ENCODE assay signal across 19 cellular contexts in genomic region chr11:64347171-64347867, GRCh38. TPM values are rescaled to one million over a fixed set of nuclear protein-coding genes. Genes with fewer than 3 reads are reported as not detected.
DNase-seq lines count a peak whose midpoint lies in the region; ATAC-seq and TF ChIP-seq lines count a peak whose summit lies in the region.
"Had no signal": no experiment of that assay in that cellular context is flagged by ENCODE, and none has a peak within 500 bp of the region (broad histone marks: within the 10 kb centered on the region; RNA-seq: fewer than 3 reads in every experiment).

No MANE protein-coding gene starts in this region.

- H3K4me1 Mint-ChIP-seq in MCF 10A (ENCODE audit: insufficient read depth, unreplicated experiment) = peaks cover 13% of the 10 kb centered on the region

- H3K27me3 ChIP-seq in breast epithelium = no peaks in the 10 kb centered on the region
- H3K27me3 ChIP-seq: dorsolateral prefrontal cortex, sigmoid colon had no signal

- no peak for ATAC-seq in left ventricle myocardium superior

- CTCF ChIA-PET in MCF 10A (lab: Yijun Ruan, JAX) = interaction anchor here (1.0 to 2.2 kb wide), 3 partner anchors 8 to 26 kb away, joined by 4 to 14 read pairs (median 5); no protein-coding TSS in a partner anchor

- intact Hi-C loops in MCF 10A (cut with micrococcal nuclease) (no loop called here), breast epithelium (cut with DNase I; ENCODE audit: low total_unique reads) (no loop called here), left ventricle myocardium superior (cut with micrococcal nuclease) (no loop called here)

- no peaks in the 10 kb centered on the region for H3K4me1 ChIP-seq in breast epithelium

- peak overlapping the region in 1 of 2 donors; percentile 72 for H3K27ac ChIP-seq in breast epithelium
- peak overlapping the region; percentile 54 for H3K27ac ChIP-seq in epithelial cell of prostate
- no peak overlapping the region for H3K27ac ChIP-seq in caudate nucleus (ENCODE audit: low read depth, low read length)
- H3K27ac ChIP-seq: sigmoid colon, WERI-Rb-1 had no signal

- TF ChIP-seq POLR2A in breast epithelium (IDR thresholded peaks at IDR 0.05) = no peak

- H3K36me3 ChIP-seq in breast epithelium = no peaks in the 10 kb centered on the region
- H3K36me3 ChIP-seq: sigmoid colon, WERI-Rb-1 had no signal

- no peaks in the 10 kb centered on the region for H3K9me3 ChIP-seq in breast epithelium
- H3K9me3 ChIP-seq: sigmoid colon had no signal

- H3K9me3 Mint-ChIP-seq in MCF 10A (ENCODE audit: unreplicated experiment) = no peaks in the 10 kb centered on the region
- H3K9me3 Mint-ChIP-seq: brain had no signal

- no peak overlapping the region for H3K4me3 ChIP-seq in breast epithelium
- H3K4me3 ChIP-seq: dorsolateral prefrontal cortex, sigmoid colon had no signal

- BruUV-seq in MCF 10A (replicated peaks; lab: Mats Ljungman, UMichigan) = no TSS peak

- peak; percentile 83 for DNase-seq in MCF 10A (ENCODE audit: unreplicated experiment)
- no peak for DNase-seq in breast epithelium (ENCODE audit: low spot score in 2 of 2)
- DNase-seq in NOMO-1 treated with dmso at 0.1 percent for 144 hours (lab: John Stamatoyannopoulos, UW; ENCODE audit: unreplicated experiment) = peak; percentile 62
- DNase-seq in epithelial cell of prostate (ENCODE audit: low read depth, low spot score) = no peak
- DNase-seq in T1000 (lab: John Stamatoyannopoulos, UW) = no peak
- DNase-seq in caudate nucleus (lab: John Stamatoyannopoulos, UW) = no peak
- no peak for DNase-seq in left ventricle myocardium superior
- DNase-seq in NCI-H1092 (lab: John Stamatoyannopoulos, UW) = no peak
- DNase-seq: activated gamma-delta T cell; COR-L47; dorsolateral prefrontal cortex; Kasumi-1; kidney; NCI-H1694; OCI-M1; sigmoid colon; stimulated activated CD4-positive, alpha-beta T cell treated with anti-CD3 and anti-CD28 coated beads, Interleukin-1b, Interleukin-23, amount 100 ng/mL, for 48 hours had no signal

- H3K4me3 Mint-ChIP-seq in MCF 10A (ENCODE audit: unreplicated experiment) = no peak overlapping the region
- H3K4me3 Mint-ChIP-seq: brain had no signal

- POLR2A ChIA-PET in MCF 10A (lab: Yijun Ruan, JAX) = interaction anchor here (0.7 to 5.9 kb wide), 6 partner anchors 8 to 29 kb away, joined by 3 to 39 read pairs (median 6); partner anchors contain the start of genes PRDX5 and TRMT112

- no peaks in the 10 kb centered on the region for H3K36me3 Mint-ChIP-seq in MCF 10A (ENCODE audit: insufficient read depth, unreplicated experiment)
- H3K36me3 Mint-ChIP-seq: brain had no signal

- no peak for TF ChIP-seq CTCF in MCF 10A (IDR thresholded peaks at IDR 0.05; ENCODE audit: unreplicated experiment)
- no peak for TF ChIP-seq CTCF in breast epithelium (IDR thresholded peaks at IDR 0.05)

- no peak overlapping the region for H3K27ac Mint-ChIP-seq in MCF 10A (ENCODE audit: low read depth, unreplicated experiment)

- H3K27me3 Mint-ChIP-seq in MCF 10A (ENCODE audit: insufficient read depth, unreplicated experiment) = no peaks in the 10 kb centered on the region

RNA-seq across cellular contexts. Expression of gene CCDC88B, which starts 7.3 kb away (rescaled TPM):
- total RNA-seq in MCF 10A (2022) (4.2 and 6.0 TPM in 2 replicates), breast epithelium (10 to 100 TPM in 1 of 3 donors, 1 to 10 TPM in 2; 3.3 to 10.7 (median 5.9) TPM), left ventricle myocardium superior (7.2 TPM)

RNA-seq across cellular contexts. Expression of gene RPS6KA4, which starts 11.6 kb away (rescaled TPM):
- 42.5 and 46.5 TPM in 2 replicates for total RNA-seq in MCF 10A (2022)
- total RNA-seq in breast epithelium = 10 to 100 TPM; 16.7 to 20.6 (median 19.4) TPM
- total RNA-seq in left ventricle myocardium superior = 15.1 TPM

RNA-seq across cellular contexts. Expression of gene PRDX5, which starts 29.4 kb away (rescaled TPM):
- total RNA-seq in MCF 10A (2022) (274 and 302 TPM in 2 replicates), breast epithelium (100 to 1,000 TPM; 241 to 327 (median 262) TPM), left ventricle myocardium superior (362 TPM)

RNA-seq across cellular contexts. Expression of gene TRMT112, which starts 30.0 kb away (rescaled TPM):
- 284 and 354 TPM in 2 replicates for total RNA-seq in MCF 10A (2022)
- total RNA-seq in breast epithelium = 100 to 1,000 TPM; 206 to 266 (median 262) TPM
- 83.4 TPM for total RNA-seq in left ventricle myocardium superior

RNA-seq across cellular contexts. Expression of gene ESRRA, which starts 42.0 kb away (rescaled TPM):
- 52.0 and 63.4 TPM in 2 replicates for total RNA-seq in MCF 10A (2022)
- total RNA-seq in breast epithelium = 10 to 100 TPM; 38.2 to 43.9 (median 39.5) TPM
- total RNA-seq in left ventricle myocardium superior = 256 TPM

Comparison
In these comparisons a context has a peak if more than half of its experiments do, and no peak if none do; other contexts are left out.
1. DNase-seq: peak in MCF 10A (single experiment) and NOMO-1 treated with dmso at 0.1 percent for 144 hours (single experiment); none in breast epithelium (0 of 2), epithelial cell of prostate (single experiment), T1000 (single experiment), caudate nucleus (0 of 61), left ventricle myocardium superior (single experiment) and NCI-H1092 (single experiment).